Comparison of ENCODE assay signal across 8 cellular contexts in genomic region chr1:39954870-39955546, GRCh38. TPM values are rescaled to one million over a fixed set of nuclear protein-coding genes. Genes with fewer than 3 reads are reported as not detected.
DNase-seq lines count a peak whose midpoint lies in the region; ATAC-seq and TF ChIP-seq lines count a peak whose summit lies in the region.

TSS of gene MFSD2A (plus strand) at chr1:39955145. CDS start at chr1:39955293, 148 bp downstream.

- CTCF ChIA-PET in Calu3 (lab: Charles Lee) = interaction anchor here (1.2 to 1.7 kb wide), 3 partner anchors 12 to 53 kb away, joined by 3 to 10 read pairs (median 5); no protein-coding TSS in a partner anchor
- CTCF ChIA-PET in RWPE1 (lab: Yijun Ruan, JAX) = interaction anchor here (1.4 to 1.5 kb wide), 3 partner anchors 12 to 78 kb away, joined by 3 to 13 read pairs (median 4); no protein-coding TSS in a partner anchor

- peak within 1 kb of the TSS; percentile 90 for H3K4me3 ChIP-seq in Karpas-422 (ENCODE audit: low read length)
- H3K4me3 ChIP-seq in foreskin fibroblast (ENCODE audit: low read depth in 1 of 2, low read length in 2 of 2) = peak within 1 kb of the TSS; percentile 63 to 70
- H3K4me3 ChIP-seq in neural cell (ENCODE audit: low read length) = peak within 1 kb of the TSS; percentile 86

- H3K9ac ChIP-seq in Karpas-422 (ENCODE audit: low read length) (peak within 1 kb of the TSS; percentile 93), neural cell (ENCODE audit: low read length) (peak within 1 kb of the TSS; percentile 65)

- H4K20me1 ChIP-seq in Karpas-422 (ENCODE audit: insufficient read depth, low read depth, low read length) (peaks cover 6% of the 10 kb centered on the region; the same call in 1 of the 2 replicates), neural cell (ENCODE audit: insufficient read depth) (no peaks in the 10 kb centered on the region)

- H3F3A ChIP-seq in neural cell (ENCODE audit: insufficient read depth, low read length, poor library complexity, severe bottlenecking) = no peaks in the 10 kb centered on the region

- no TSS peak for BruUV-seq in Calu3 (replicated peaks; lab: Mats Ljungman, UMichigan)

- TF ChIP-seq RAD21 in neural cell (conservative IDR thresholded peaks at IDR 0.05) = no peak

- no peak for TF ChIP-seq CTCF in Calu3 (IDR thresholded peaks at IDR 0.05; ENCODE audit: unreplicated experiment)
- no peak for TF ChIP-seq CTCF in RWPE1 (conservative IDR thresholded peaks at IDR 0.05; ENCODE audit: low read depth)
- no peak for TF ChIP-seq CTCF in foreskin fibroblast (IDR thresholded peaks at IDR 0.05; ENCODE audit: low read depth, low read length)
- TF ChIP-seq CTCF in neural cell (IDR thresholded peaks at IDR 0.05; ENCODE audit: poor library complexity, severe bottlenecking) = no peak

- H3K27ac ChIP-seq in Karpas-422 (ENCODE audit: low read length) (peak within 1 kb of the TSS; percentile 47), RWPE1 (peak within 1 kb of the TSS; percentile 93), neural cell (ENCODE audit: low read length) (peak within 1 kb of the TSS; percentile 28)

- H2AFZ ChIP-seq in Karpas-422 (ENCODE audit: low read length) (peak within 1 kb of the TSS; percentile 90; the same call in 1 of the 2 replicates), neural cell (ENCODE audit: low read depth, low read length) (peak within 1 kb of the TSS; percentile 66)

- TF ChIP-seq EP300 in neural cell (conservative IDR thresholded peaks at IDR 0.05; ENCODE audit: poor library complexity, severe bottlenecking) = no peak

- intact Hi-C loops in Calu3 (cut with micrococcal nuclease; ENCODE audit: unreplicated experiment) = no loop called here

- H3K27me3 ChIP-seq in Karpas-422 (ENCODE audit: low read length) (no peaks in the 10 kb centered on the region), neural cell (ENCODE audit: insufficient read depth, low read depth, low read length) (peaks cover 5% of the 10 kb centered on the region)

- peaks cover 4% of the 10 kb centered on the region for H3K9me3 Mint-ChIP-seq in Calu3 (ENCODE audit: low read depth, unreplicated experiment)
- H3K9me3 Mint-ChIP-seq in stimulated activated naive CD8-positive, alpha-beta T cell treated with anti-CD3 and anti-CD28 coated beads, Interleukin-15, amount 100 ng/mL, for 72 hours = no peaks in the 10 kb centered on the region

- H3K36me3 Mint-ChIP-seq in Calu3 (ENCODE audit: insufficient read depth, unreplicated experiment) = peaks cover 17% of the 10 kb centered on the region

- H3K4me1 Mint-ChIP-seq in Calu3 (ENCODE audit: low read depth, unreplicated experiment) = peaks cover 9% of the 10 kb centered on the region
- peaks cover 51% of the 10 kb centered on the region for H3K4me1 Mint-ChIP-seq in stimulated activated naive CD8-positive, alpha-beta T cell treated with anti-CD3 and anti-CD28 coated beads, Interleukin-15, amount 100 ng/mL, for 72 hours

- ATAC-seq in GM21576 (IDR thresholded peaks at IDR 0.05; ENCODE audit: unreplicated experiment) = peak; percentile 75
- peak; percentile 89 for ATAC-seq in stimulated activated naive CD8-positive, alpha-beta T cell treated with anti-CD3 and anti-CD28 coated beads, Interleukin-15, amount 100 ng/mL, for 72 hours

- peak within 1 kb of the TSS; percentile 98 for H3K4me2 ChIP-seq in Karpas-422 (ENCODE audit: low read depth, low read length, poor library complexity, severe bottlenecking)
- H3K4me2 ChIP-seq in neural cell (ENCODE audit: low read length) = peak within 1 kb of the TSS; percentile 75

- POLR2A ChIA-PET in RWPE1 (lab: Yijun Ruan, JAX; ENCODE audit: low non-redundant PET) = interaction anchor here (0.7 to 1.6 kb wide), 4 partner anchors 11 to 28 kb away, joined by 3 to 4 read pairs (median 4); no protein-coding TSS in a partner anchor

- H3K27me3 Mint-ChIP-seq in Calu3 (ENCODE audit: unreplicated experiment) = peaks cover 11% of the 10 kb centered on the region
- H3K27me3 Mint-ChIP-seq in stimulated activated naive CD8-positive, alpha-beta T cell treated with anti-CD3 and anti-CD28 coated beads, Interleukin-15, amount 100 ng/mL, for 72 hours = no peaks in the 10 kb centered on the region

- no peaks in the 10 kb centered on the region for H3K9me2 ChIP-seq in Karpas-422 (replicated peaks; ENCODE audit: insufficient read depth, low read length)
- no peaks in the 10 kb centered on the region for H3K9me2 ChIP-seq in neural cell (ENCODE audit: insufficient read depth, low read length)

- H3K9me3 ChIP-seq in Karpas-422 (ENCODE audit: low read length) = no peaks in the 10 kb centered on the region
- no peaks in the 10 kb centered on the region for H3K9me3 ChIP-seq in neural cell (ENCODE audit: low read length)

- H3K79me2 ChIP-seq in Karpas-422 (ENCODE audit: low read length) (peaks cover 41% of the 10 kb centered on the region), neural cell (replicated peaks; ENCODE audit: insufficient read depth, low read length) (no peaks in the 10 kb centered on the region)

- H3K4me1 ChIP-seq in Karpas-422 (ENCODE audit: low read length) = peaks cover 44% of the 10 kb centered on the region

- H3K36me3 ChIP-seq in Karpas-422 (ENCODE audit: insufficient read depth, low read length) (peaks cover 11% of the 10 kb centered on the region), neural cell (ENCODE audit: insufficient read depth, low read length) (no peaks in the 10 kb centered on the region)

- H3K27ac Mint-ChIP-seq in Calu3 (ENCODE audit: unreplicated experiment) = peak within 1 kb of the TSS; percentile 36
- H3K27ac Mint-ChIP-seq in stimulated activated naive CD8-positive, alpha-beta T cell treated with anti-CD3 and anti-CD28 coated beads, Interleukin-15, amount 100 ng/mL, for 72 hours = peak within 1 kb of the TSS; percentile 92 to 94

- peak within 1 kb of the TSS; percentile 83 for H3K4me3 Mint-ChIP-seq in Calu3 (ENCODE audit: low read depth, unreplicated experiment)
- peak within 1 kb of the TSS; percentile 92 to 95 for H3K4me3 Mint-ChIP-seq in stimulated activated naive CD8-positive, alpha-beta T cell treated with anti-CD3 and anti-CD28 coated beads, Interleukin-15, amount 100 ng/mL, for 72 hours

- DNase-seq in Calu3 (peak; percentile 93), Karpas-422 (peak; percentile 98), RWPE1 (ENCODE audit: low spot score) (peak; percentile 95), foreskin fibroblast (peak; percentile 91 to 97)
- peak; percentile 96 for DNase-seq in activated effector memory CD4-positive, alpha-beta T cell treated with anti-CD3 and anti-CD28 coated beads, Interleukin-2, amount 50 U/mL, for 16 hours
- peak; percentile 85 to 91 for DNase-seq in stimulated activated naive CD8-positive, alpha-beta T cell treated with anti-CD3 and anti-CD28 coated beads, Interleukin-15, amount 100 ng/mL, for 72 hours

TF ChIP-seq in neural cell, 6 proteins besides CTCF, POLR2A, EP300 and RAD21:
- TF ChIP-seq REST (IDR thresholded peaks at IDR 0.05; ENCODE audit: borderline replicate concordance) (peak; percentile 18), SMC3 (conservative IDR thresholded peaks at IDR 0.05; ENCODE audit: poor library complexity) (no peak), MXI1 (conservative IDR thresholded peaks at IDR 0.05; ENCODE audit: poor library complexity, severe bottlenecking) (peak; percentile 69), POLR2AphosphoS5 (IDR thresholded peaks at IDR 0.05) (peak; percentile 77), EZH2 (IDR thresholded peaks at IDR 0.05; ENCODE audit: borderline replicate concordance, insufficient read depth, low read length, poor library complexity, severe bottlenecking) (no peak), TAF1 (IDR thresholded peaks at IDR 0.05; ENCODE audit: low read depth) (peak; percentile 61)

RNA-seq across cellular contexts. Expression of gene MFSD2A, which starts in this region (rescaled TPM):
- total RNA-seq in Calu3 (2022) = 3.9 and 4.9 TPM in 2 replicates
- 11.6 and 20.8 TPM in 2 replicates for total RNA-seq in Karpas-422 (2014; rRNA removed; shearing (Covaris generic); ENCODE audit: low replicate concordance)
- 7.0 and 7.8 TPM in 2 replicates for polyA plus RNA-seq in neural cell
- polyA minus RNA-seq in neural cell = 5.1 and 7.3 TPM in 2 replicates

Comparison
In these comparisons a context has a peak if more than half of its experiments do, and no peak if none do; other contexts are left out.
1. Peak in every context shown above with its lines: DNase-seq, ATAC-seq, H3K4me3 ChIP-seq and H3K27ac ChIP-seq.
2. H3K27ac ChIP-seq: peak in every context shown above with its lines; median percentile 93 in RWPE1; 47 in Karpas-422; 28 in neural cell.